In genomic region chr2:47569658-47570398, GRCh38 we compare ENCODE assay signal across 10 cellular contexts. TPM values are rescaled to one million over a fixed set of nuclear protein-coding genes. Genes with fewer than 3 reads are reported as not detected.
DNase-seq lines count a peak whose midpoint lies in the region; ATAC-seq, FAIRE-seq and TF ChIP-seq lines count a peak whose summit lies in the region.
"Had no signal": no experiment of that assay in that cellular context is flagged by ENCODE, and none has a peak within 500 bp of the region (broad histone marks: within the 10 kb centered on the region; RNA-seq: fewer than 3 reads in every experiment).

No MANE protein-coding gene starts in this region.

- TF ChIP-seq POLR2A in H1 (IDR thresholded peaks at IDR 0.05; ENCODE audit: control extremely low read depth in 1 of 2, low read depth in 2 of 2, low read length in 2 of 2): no peak

- intact Hi-C loops in activated CD4-positive, alpha-beta T cell treated with anti-CD3 and anti-CD28 coated beads for 36 hours (cut with DNase I, micrococcal nuclease): no loop called here
- intact Hi-C loops in pancreas (cut with DNase I): no loop called here

- CTCF ChIA-PET in activated CD4-positive, alpha-beta T cell treated with anti-CD3 and anti-CD28 coated beads for 36 hours (lab: Charles Lee): no interaction called here
- CTCF ChIA-PET in H1 (lab: Charles Lee; ENCODE audit: partially characterized antibody): no interaction called here

- H3K4me1 ChIP-seq in H1 (replicated peaks in 1 of 4; ENCODE audit: control insufficient read depth in 3 of 4, insufficient read depth in 4 of 4, low read length in 3 of 4) (peaks cover 2 to 18% (median 7%) of the 10 kb centered on the region in 4 experiments; a peak in 5 of 7 replicates), pancreas (peaks cover 0 to 11% (median 5%) of the 10 kb centered on the region in 3 donors)

- peak overlapping the region; percentile 82 to 89 for H3K4me2 ChIP-seq in H1 (ENCODE audit: insufficient read depth in 1 of 2, low read depth in 2 of 2, low read length in 2 of 2)

- peak overlapping the region; percentile 29; the same call in 1 of the 2 replicates for H3K18ac ChIP-seq in H1 (ENCODE audit: extremely low read depth, low read length)

- TF ChIP-seq CTCF in H1 (IDR thresholded peaks at IDR 0.05; ENCODE audit: control extremely low read depth in 1 of 3, insufficient read depth in 1 of 3, low read depth in 1 of 3, low read length in 3 of 3): no peak
- no peak for TF ChIP-seq CTCF in pancreas (IDR thresholded peaks at IDR 0.05)

- peak overlapping the region; percentile 62 for H3K4me3 Mint-ChIP-seq in activated CD4-positive, alpha-beta T cell treated with anti-CD3 and anti-CD28 coated beads for 36 hours

- no peak overlapping the region for H4K5ac ChIP-seq in H1 (ENCODE audit: insufficient read length, low read depth, low read length)

- no peak overlapping the region for H2BK5ac ChIP-seq in H1 (ENCODE audit: low read depth, low read length)

- H2BK12ac ChIP-seq in H1 (ENCODE audit: low read depth, low read length): no peak overlapping the region

- 2% methylated on average over 73 of the region's 93 CpGs; no CpG with 5 or more reads in 1 of the 2 experiments for WGBS in H1 (ENCODE audit: extremely low coverage in 1 of 2, insufficient coverage in 1 of 2, insufficient read length in 1 of 2, insufficient replicate concordance in 2 of 2, low coverage in 1 of 2, low lambda C conversion rate in 2 of 2, missing lambda C conversion rate in 1 of 2), 2 experiments
- WGBS in pancreas, 2 donors: 1 to 2% methylated on average over 62 to 93 of the region's 93 CpGs

- no peak overlapping the region for H3K56ac ChIP-seq in H1 (replicated peaks; ENCODE audit: insufficient read length, low read depth, low read length)

- peak; percentile 39 for DNase-seq in activated CD4-positive, alpha-beta T cell treated with anti-CD3 and anti-CD28 coated beads for 36 hours
- DNase-seq in activated CD4-positive, alpha-beta T cell treated with anti-CD3 and anti-CD28 coated beads for 1 hour: no peak
- DNase-seq in NCI-H510A (lab: John Stamatoyannopoulos, UW): peak; percentile 31
- DNase-seq in H1 (ENCODE audit: low read depth in 1 of 2, low spot score in 2 of 2): peak in 1 of 2 experiments; percentile 64
- DNase-seq in pancreas: peak in 2 of 6 donors; percentile 67 to 77
- no peak for DNase-seq in cerebellar nuclear complex (lab: John Stamatoyannopoulos, UW)

- no peaks in the 10 kb centered on the region for H3K9me3 Mint-ChIP-seq in activated CD4-positive, alpha-beta T cell treated with anti-CD3 and anti-CD28 coated beads for 36 hours (ENCODE audit: low read depth)

- TF ChIP-seq RAD21 in H1 (IDR thresholded peaks at IDR 0.05 in 1 of 2, conservative IDR thresholded peaks at IDR 0.05 in 1 of 2; ENCODE audit: low read depth in 2 of 2, low read length in 2 of 2): no peak; a peak in 2 of 4 replicates

- H3K79me1 ChIP-seq in H1 (ENCODE audit: low read depth, low read length): peaks cover 11% of the 10 kb centered on the region; the same call in 1 of the 2 replicates

- TF ChIP-seq EP300 in H1 (IDR thresholded peaks at IDR 0.05; ENCODE audit: borderline replicate concordance in 1 of 2, low read depth in 2 of 2, low read length in 2 of 2): no peak

- peak; percentile 52 for ATAC-seq in activated CD4-positive, alpha-beta T cell treated with anti-CD3 and anti-CD28 coated beads for 36 hours
- ATAC-seq in pancreas: peak in 2 of 4 donors; percentile 4 to 25
- no peak for ATAC-seq in GM18873 (IDR thresholded peaks at IDR 0.05; ENCODE audit: low FRiP score, unreplicated experiment)
- no peak for ATAC-seq in GM21825 (IDR thresholded peaks at IDR 0.05; ENCODE audit: unreplicated experiment)

- no peak overlapping the region for H2BK15ac ChIP-seq in H1 (ENCODE audit: low read length)

- H2BK120ac ChIP-seq in H1 (replicated peaks; ENCODE audit: low read depth, low read length): no peak overlapping the region

- no peaks in the 10 kb centered on the region for H3K36me3 Mint-ChIP-seq in activated CD4-positive, alpha-beta T cell treated with anti-CD3 and anti-CD28 coated beads for 36 hours (ENCODE audit: low read depth)

- H3K9me3 ChIP-seq in H1 (ENCODE audit: insufficient read depth in 2 of 2, low read depth in 1 of 2, low read length in 1 of 2) (no peaks in the 10 kb centered on the region), pancreas (no peaks in the 10 kb centered on the region)

- H2AK5ac ChIP-seq in H1 (ENCODE audit: low read depth, low read length): no peak overlapping the region

- peaks cover 6 to 17% of the 10 kb centered on the region in 2 experiments; a peak in 2 of 4 replicates for H3K79me2 ChIP-seq in H1 (ENCODE audit: control insufficient read depth in 1 of 2, insufficient read depth in 2 of 2, low read length in 2 of 2)

- no peak overlapping the region for H2BK20ac ChIP-seq in H1 (ENCODE audit: low read length)

- peak overlapping the region; percentile 36; the same call in 1 of the 2 replicates for H4K8ac ChIP-seq in H1 (ENCODE audit: extremely low read depth, insufficient read depth, low read length)

- 0 out of 2 replicates have a peak overlapping the region, but pooled peaks have one; percentile 20 for H2AFZ ChIP-seq in H1 (ENCODE audit: low read length)

- no peak overlapping the region for H3K27ac Mint-ChIP-seq in activated CD4-positive, alpha-beta T cell treated with anti-CD3 and anti-CD28 coated beads for 36 hours

- peaks cover 5 to 15% of the 10 kb centered on the region in 2 experiments for H4K20me1 ChIP-seq in H1 (replicated peaks in 1 of 2; ENCODE audit: control insufficient read depth in 1 of 2, insufficient read depth in 2 of 2, low read length in 2 of 2)

- H3K27me3 Mint-ChIP-seq in activated CD4-positive, alpha-beta T cell treated with anti-CD3 and anti-CD28 coated beads for 36 hours: peaks cover 64% of the 10 kb centered on the region

- H3K27ac ChIP-seq in H1 (ENCODE audit: low read depth, low read length) (no peak overlapping the region), pancreas (no peak overlapping the region)

- peak overlapping the region; percentile 57 to 64 (median 61) for H3K4me3 ChIP-seq in H1 (ENCODE audit: extremely low read depth in 1 of 4, insufficient read depth in 2 of 4, low read depth in 3 of 4, low read length in 4 of 4)
- peak overlapping the region in 3 of 4 donors; percentile 12 to 52 (median 35) for H3K4me3 ChIP-seq in pancreas

- no peaks in the 10 kb centered on the region for H3K36me3 ChIP-seq in H1 (ENCODE audit: control insufficient read depth in 2 of 4, insufficient read depth in 4 of 4, low read length in 3 of 4)
- H3K36me3 ChIP-seq in pancreas: no peaks in the 10 kb centered on the region

- H3K27me3 ChIP-seq in H1 (replicated peaks in 1 of 4; ENCODE audit: control insufficient read depth in 3 of 4, extremely low read depth in 1 of 4, insufficient read depth in 3 of 4, low read length in 3 of 4): peaks cover 8 to 37% (median 30%) of the 10 kb centered on the region in 4 experiments
- peaks cover 0 to 36% (median 7%) of the 10 kb centered on the region in 4 donors for H3K27me3 ChIP-seq in pancreas

- peak overlapping the region in 2 of 4 experiments; percentile 22 to 44; a peak in 3 of 7 replicates for H3K9ac ChIP-seq in H1 (replicated peaks in 1 of 4; ENCODE audit: extremely low read depth in 1 of 4, low read depth in 3 of 4, low read length in 3 of 4)

- H3K14ac ChIP-seq in H1 (ENCODE audit: insufficient read length): no peak overlapping the region

- no peak overlapping the region for H4K91ac ChIP-seq in H1 (replicated peaks; ENCODE audit: insufficient read length, low read length)

- POLR2A ChIA-PET in activated CD4-positive, alpha-beta T cell treated with anti-CD3 and anti-CD28 coated beads for 36 hours (lab: Charles Lee): no interaction called here
- POLR2A ChIA-PET in H1 (lab: Charles Lee; ENCODE audit: partially characterized antibody): no interaction called here

- no peak overlapping the region for H3K4ac ChIP-seq in H1 (replicated peaks; ENCODE audit: insufficient read length, low read depth, low read length)

- no peak for FAIRE-seq in H1 (lab: Jason Lieb, UNC)
- no peak for FAIRE-seq in pancreas (lab: Jason Lieb, UNC)
- FAIRE-seq: G401.6, TTC549 had no signal

- no peak overlapping the region for H3K23ac ChIP-seq in H1 (ENCODE audit: insufficient read length)

- H3K4me1 Mint-ChIP-seq in activated CD4-positive, alpha-beta T cell treated with anti-CD3 and anti-CD28 coated beads for 36 hours: peaks cover 16% of the 10 kb centered on the region

- peaks cover 22% of the 10 kb centered on the region; the same call in 1 of the 2 replicates for H3K23me2 ChIP-seq in H1 (ENCODE audit: low read depth, low read length)

TF ChIP-seq in H1, 55 proteins besides CTCF, POLR2A, EP300 and RAD21 (continues in another document):
- TF ChIP-seq SRF (IDR thresholded peaks at IDR 0.05; ENCODE audit: low read depth, low read length): no peak

RNA-seq across cellular contexts. Expression of gene KCNK12, which starts 1.0 kb away (rescaled TPM):
- total RNA-seq in activated CD4-positive, alpha-beta T cell treated with anti-CD3 and anti-CD28 coated beads for 36 hours: under 1 TPM; 0.19 to 0.25 TPM
- total RNA-seq in H1 (2021; fragmentation: NEBNext Ultra II Directional; extraction: Animal tissue kit (Norgen Biotek cat#: 25700)): 7.2 and 8.5 TPM in 2 replicates
- 8.4 and 10.1 TPM in 2 replicates for polyA plus RNA-seq in H1 (2011; rRNA removed)
- polyA plus RNA-seq in H1 (2011; cell fraction: cytosol; rRNA removed): 6.4 TPM
- polyA plus RNA-seq in H1 (2011; cell fraction: nucleus; rRNA removed): 9.6 TPM
- polyA plus RNA-seq in H1 (2012, experiment 1 of 2): 2.5 to 7.0 TPM (median 5.2 TPM) in 4 replicates
- 2.4 TPM for polyA plus RNA-seq in H1 (2012, experiment 2 of 2)
- polyA plus RNA-seq in H1 (2013, experiment 1 of 2): 4.2 TPM
- polyA plus RNA-seq in H1 (2013, experiment 2 of 2): 4.1 TPM
- polyA minus RNA-seq in H1 (2011; rRNA and poly(A)+ RNA removed): 3.8 and 4.5 TPM in 2 replicates
- 6.3 TPM for polyA minus RNA-seq in H1 (2011; cell fraction: cytosol; rRNA and poly(A)+ RNA removed)
- polyA minus RNA-seq in H1 (2011; cell fraction: nucleus; rRNA and poly(A)+ RNA removed): 8.6 TPM
- under 1 TPM in 5 of 6 donors, not detected in 1; 0.03 to 0.13 (median 0.06) TPM for total RNA-seq in pancreas
- under 1 TPM; 0.04 to 0.09 TPM for polyA plus RNA-seq in pancreas

Comparison
In these comparisons a context has a peak if more than half of its experiments do, and no peak if none do; other contexts are left out.
1. DNase-seq: peak in activated CD4-positive, alpha-beta T cell treated with anti-CD3 and anti-CD28 coated beads for 36 hours (single experiment) and NCI-H510A (single experiment); none in activated CD4-positive, alpha-beta T cell treated with anti-CD3 and anti-CD28 coated beads for 1 hour (single experiment) and cerebellar nuclear complex (0 of 2).